Comparison of ENCODE assay signal across 1 cellular context in genomic region chr2:169862816-169863215, GRCh38.
TF ChIP-seq lines count a peak whose summit lies in the region.

No MANE protein-coding gene starts in this region.

TF ChIP-seq in GM23338, 12 proteins besides CTCF, POLR2A, EP300 and RAD21 (continued from another document):
- no peak for TF ChIP-seq POLR2AphosphoS5 (IDR thresholded peaks at IDR 0.05; ENCODE audit: low read depth)
- no peak for TF ChIP-seq ZNF331 (CRISPR knock-in tag; IDR thresholded peaks at IDR 0.05; ENCODE audit: low read depth)
- no peak for TF ChIP-seq REST (IDR thresholded peaks at IDR 0.05; ENCODE audit: unreplicated experiment)
